Comparison of ENCODE assay signal across 7 cellular contexts in the genomic region with DNA sequence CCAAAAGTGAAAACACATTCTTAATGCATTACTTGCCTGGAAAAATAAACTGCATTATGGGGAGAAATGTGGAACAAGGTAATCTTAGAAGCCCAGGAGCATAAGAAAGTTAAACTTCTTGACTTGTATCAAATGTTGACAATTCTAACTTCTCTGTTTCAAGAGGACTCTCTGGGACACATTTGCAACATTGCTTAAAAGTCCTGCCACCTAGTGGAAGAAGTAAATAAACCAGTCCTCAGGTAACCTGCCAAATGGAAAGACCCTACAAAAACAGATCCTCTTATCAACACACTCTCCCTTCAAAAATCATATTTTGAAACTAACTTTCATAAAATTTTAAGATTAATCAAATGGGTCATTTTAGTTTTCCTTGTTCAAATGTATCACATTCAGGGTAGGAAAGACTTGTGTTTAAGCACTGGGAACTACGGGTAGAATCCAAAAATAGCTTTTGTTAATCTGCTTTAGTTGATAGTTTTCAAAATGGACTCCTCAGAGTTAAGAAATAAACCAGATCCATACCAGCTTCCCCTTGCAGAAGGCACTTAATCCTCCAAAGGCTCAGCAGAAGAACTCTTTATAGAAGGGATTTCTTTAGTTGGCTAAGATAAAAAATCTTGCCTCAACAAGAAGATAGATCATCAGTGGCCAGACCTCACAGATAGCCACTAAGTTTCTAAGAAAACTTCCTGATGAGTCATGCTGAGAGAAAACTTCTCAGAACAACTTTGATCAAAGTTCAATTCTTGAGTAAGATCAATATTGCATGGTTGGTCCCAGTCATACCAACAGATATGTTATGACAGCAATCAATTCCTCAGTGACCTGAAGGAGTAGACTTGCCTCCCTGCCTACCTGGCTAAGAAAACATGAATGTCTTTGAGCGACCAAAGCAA.
DNase-seq lines count a peak whose midpoint lies in the region; ATAC-seq and TF ChIP-seq lines count a peak whose summit lies in the region.

No MANE protein-coding gene starts in this region.

- no peak overlapping the region for H3K4me3 ChIP-seq in GM12864 (ENCODE audit: low read depth, low read length)
- no peak overlapping the region for H3K4me3 ChIP-seq in neural cell (ENCODE audit: low read length)
- no peak overlapping the region for H3K4me3 ChIP-seq in gastroesophageal sphincter

- TF ChIP-seq CTCF in GM12864 (IDR thresholded peaks at IDR 0.05; ENCODE audit: low read depth, low read length, missing control alignments) (peak; percentile 57), neural cell (IDR thresholded peaks at IDR 0.05; ENCODE audit: poor library complexity, severe bottlenecking) (peak; percentile 65), gastroesophageal sphincter (IDR thresholded peaks at IDR 0.05) (peak in 2 of 4 experiments; percentile 11 to 40)

- peak; percentile 13 for DNase-seq in GM12864 (ENCODE audit: low read depth)
- peak; percentile 19 for DNase-seq in H4 (ENCODE audit: low spot score)
- DNase-seq in NCI-H146 treated with DMSO at 0.1 percent for 48 hours (lab: John Stamatoyannopoulos, UW; ENCODE audit: unreplicated experiment): peak; percentile 4
- DNase-seq in dermis blood vessel endothelial cell: peak; percentile 65
- DNase-seq in HuH-7.5 (ENCODE audit: low spot score): no peak

- no peaks in the 10 kb centered on the region for H3K4me1 ChIP-seq in gastroesophageal sphincter

- no peaks in the 10 kb centered on the region for H3K79me2 ChIP-seq in neural cell (replicated peaks; ENCODE audit: insufficient read depth, low read length)

- no peaks in the 10 kb centered on the region for H4K20me1 ChIP-seq in neural cell (ENCODE audit: insufficient read depth)

- H3K27ac ChIP-seq in neural cell (ENCODE audit: low read length): no peak overlapping the region
- no peak overlapping the region for H3K27ac ChIP-seq in gastroesophageal sphincter

- TF ChIP-seq POLR2A in gastroesophageal sphincter (IDR thresholded peaks at IDR 0.05): no peak

- H3K4me2 ChIP-seq in neural cell (ENCODE audit: low read length): no peak overlapping the region

- H3K9me3 ChIP-seq in neural cell (ENCODE audit: low read length) (no peaks in the 10 kb centered on the region), gastroesophageal sphincter (peaks cover 0 to 7% (median 0%) of the 10 kb centered on the region in 3 donors)

- H2AFZ ChIP-seq in neural cell (ENCODE audit: low read depth, low read length): no peak overlapping the region

- no peaks in the 10 kb centered on the region for H3K36me3 ChIP-seq in neural cell (ENCODE audit: insufficient read depth, low read length)
- H3K36me3 ChIP-seq in gastroesophageal sphincter: no peaks in the 10 kb centered on the region

- H3F3A ChIP-seq in neural cell (ENCODE audit: insufficient read depth, low read length, poor library complexity, severe bottlenecking): no peaks in the 10 kb centered on the region

- TF ChIP-seq RAD21 in neural cell (conservative IDR thresholded peaks at IDR 0.05): peak; percentile 68

- ATAC-seq in gastroesophageal sphincter: no peak

- no peaks in the 10 kb centered on the region for H3K9me2 ChIP-seq in neural cell (ENCODE audit: insufficient read depth, low read length)

- no peak overlapping the region for H3K9ac ChIP-seq in neural cell (ENCODE audit: low read length)

- TF ChIP-seq EP300 in neural cell (conservative IDR thresholded peaks at IDR 0.05; ENCODE audit: poor library complexity, severe bottlenecking): no peak
- no peak for TF ChIP-seq EP300 in gastroesophageal sphincter (IDR thresholded peaks at IDR 0.05)

- 50 to 72% methylated on average over 2 of the region's 2 CpGs for WGBS in gastroesophageal sphincter (ENCODE audit: low coverage in 1 of 2), 2 donors

- H3K27me3 ChIP-seq in neural cell (ENCODE audit: insufficient read depth, low read depth, low read length) (no peaks in the 10 kb centered on the region), gastroesophageal sphincter (no peaks in the 10 kb centered on the region)

TF ChIP-seq in neural cell, 6 proteins besides CTCF, POLR2A, EP300 and RAD21:
- TF ChIP-seq SMC3 (conservative IDR thresholded peaks at IDR 0.05; ENCODE audit: poor library complexity) (peak; percentile 71), EZH2 (IDR thresholded peaks at IDR 0.05; ENCODE audit: borderline replicate concordance, insufficient read depth, low read length, poor library complexity, severe bottlenecking) (no peak)
TF ChIP-seq in neural cell: peak in this region for 1.
